1 cellular context compared by ENCODE assay signal in genomic region chr4:174494731-174495130, GRCh38.
TF ChIP-seq lines count a peak whose summit lies in the region.

No MANE protein-coding gene starts in this region.

TF ChIP-seq in H1, 55 proteins besides CTCF, POLR2A, EP300 and RAD21:
- no peak for TF ChIP-seq BRCA1 (IDR thresholded peaks at IDR 0.05; ENCODE audit: low read depth, low read length)
- no peak for TF ChIP-seq SP1 (IDR thresholded peaks at IDR 0.05; ENCODE audit: low read depth, low read length)
- no peak for TF ChIP-seq RXRA (IDR thresholded peaks at IDR 0.05; ENCODE audit: insufficient read depth, low read depth, low read length)
